Comparison of ENCODE assay signal across 8 cellular contexts in genomic region chr3:197298858-197299854, GRCh38. TPM values are rescaled to one million over a fixed set of nuclear protein-coding genes. Genes with fewer than 3 reads are reported as not detected.
DNase-seq lines count a peak whose midpoint lies in the region; ATAC-seq, FAIRE-seq and TF ChIP-seq lines count a peak whose summit lies in the region.

No MANE protein-coding gene starts in this region.

- no peak for ATAC-seq in CD8-positive, alpha-beta T cell
- peak; percentile 61 for ATAC-seq in foreskin keratinocyte
- no peak for ATAC-seq in HG02678 (IDR thresholded peaks at IDR 0.05; ENCODE audit: unreplicated experiment)

- H3K9ac ChIP-seq in GM23248 (peak overlapping the region; percentile 85), neuronal stem cell (ENCODE audit: low read depth, low read length, poor library complexity) (no peak overlapping the region)

- no peak overlapping the region for H3K4ac ChIP-seq in neuronal stem cell (ENCODE audit: low read length)

- H3K36me3 Mint-ChIP-seq in CD8-positive, alpha-beta T cell: peaks cover 13% of the 10 kb centered on the region
- peaks cover 6% of the 10 kb centered on the region for H3K36me3 Mint-ChIP-seq in activated T-helper 1 cell treated with anti-CD3 and anti-CD28 coated beads, Interleukin-12 subunit alpha, Interleukin-12 subunit beta, Interleukin-2, Interleukin-4 antibody, amounts not matched to agents 30 ng/mL and 10 ng/mL and 1 ng/mL, durations not matched to agents 14 hours and 24 hours and 36 hours (ENCODE audit: low read depth)

- peak overlapping the region; percentile 91 for H3K4me3 Mint-ChIP-seq in CD8-positive, alpha-beta T cell
- peak overlapping the region; percentile 95 for H3K4me3 Mint-ChIP-seq in activated T-helper 1 cell treated with anti-CD3 and anti-CD28 coated beads, Interleukin-12 subunit alpha, Interleukin-12 subunit beta, Interleukin-2, Interleukin-4 antibody, amounts not matched to agents 30 ng/mL and 10 ng/mL and 1 ng/mL, durations not matched to agents 14 hours and 24 hours and 36 hours

- H2BK5ac ChIP-seq in neuronal stem cell (ENCODE audit: low read length): no peak overlapping the region

- H3K4me3 ChIP-seq in CD8-positive, alpha-beta T cell (ENCODE audit: low read depth, low read length): peak overlapping the region; percentile 97
- H3K4me3 ChIP-seq in GM23248: peak overlapping the region; percentile 86
- peak overlapping the region; percentile 72 to 96 for H3K4me3 ChIP-seq in neuronal stem cell (ENCODE audit: low read length in 2 of 2)

- H2BK12ac ChIP-seq in neuronal stem cell (ENCODE audit: low read length): no peak overlapping the region

- peak overlapping the region; percentile 95 for H3K4me2 ChIP-seq in GM23248 (ENCODE audit: unreplicated experiment)
- peak overlapping the region; percentile 71 for H3K4me2 ChIP-seq in neuronal stem cell (ENCODE audit: insufficient read depth, low read length, poor library complexity, severe bottlenecking)

- no peaks in the 10 kb centered on the region for H3K9me2 ChIP-seq in GM23248 (ENCODE audit: insufficient read depth)

- H4K20me1 ChIP-seq in GM23248 (ENCODE audit: insufficient read depth): no peaks in the 10 kb centered on the region

- no peaks in the 10 kb centered on the region for H3K27me3 ChIP-seq in CD8-positive, alpha-beta T cell (ENCODE audit: insufficient read depth, low read length)
- H3K27me3 ChIP-seq in GM23248 (replicated peaks; ENCODE audit: insufficient read depth) (no peaks in the 10 kb centered on the region), foreskin keratinocyte (no peaks in the 10 kb centered on the region), neuronal stem cell (ENCODE audit: control insufficient read depth in 3 of 3, insufficient read depth in 3 of 3, low read depth in 1 of 3, low read length in 3 of 3) (no peaks in the 10 kb centered on the region)

- H3K9me3 Mint-ChIP-seq in CD8-positive, alpha-beta T cell: no peaks in the 10 kb centered on the region
- no peaks in the 10 kb centered on the region for H3K9me3 Mint-ChIP-seq in activated T-helper 1 cell treated with anti-CD3 and anti-CD28 coated beads, Interleukin-12 subunit alpha, Interleukin-12 subunit beta, Interleukin-2, Interleukin-4 antibody, amounts not matched to agents 30 ng/mL and 10 ng/mL and 1 ng/mL, durations not matched to agents 14 hours and 24 hours and 36 hours

- TF ChIP-seq CTCF in CD8-positive, alpha-beta T cell (IDR thresholded peaks at IDR 0.05): no peak
- no peak for TF ChIP-seq CTCF in foreskin keratinocyte (conservative IDR thresholded peaks at IDR 0.05)

- H3K4me1 Mint-ChIP-seq in CD8-positive, alpha-beta T cell (ENCODE audit: low read depth): peaks cover 37% of the 10 kb centered on the region
- H3K4me1 Mint-ChIP-seq in activated T-helper 1 cell treated with anti-CD3 and anti-CD28 coated beads, Interleukin-12 subunit alpha, Interleukin-12 subunit beta, Interleukin-2, Interleukin-4 antibody, amounts not matched to agents 30 ng/mL and 10 ng/mL and 1 ng/mL, durations not matched to agents 14 hours and 24 hours and 36 hours (ENCODE audit: low read depth): peaks cover 34% of the 10 kb centered on the region

- H3K27ac ChIP-seq in CD8-positive, alpha-beta T cell (ENCODE audit: low read depth, low read length): no peak overlapping the region
- H3K27ac ChIP-seq in GM23248: no peak overlapping the region
- peak overlapping the region; percentile 71 for H3K27ac ChIP-seq in foreskin keratinocyte
- peak overlapping the region; percentile 51 for H3K27ac ChIP-seq in neuronal stem cell (replicated peaks; ENCODE audit: low read length)

- in situ Hi-C loops in GM23248 (cut with MboI): no loop called here

- H3K79me2 ChIP-seq in GM23248 (ENCODE audit: insufficient read depth): peaks cover 36% of the 10 kb centered on the region

- peak overlapping the region; percentile 92 for H2AFZ ChIP-seq in GM23248
- peak overlapping the region; percentile 98 for H2AFZ ChIP-seq in neuronal stem cell (ENCODE audit: low read length)

- no peak overlapping the region for H2BK15ac ChIP-seq in neuronal stem cell (ENCODE audit: low read length)

- H3K9me3 ChIP-seq in CD8-positive, alpha-beta T cell (ENCODE audit: low read length): no peaks in the 10 kb centered on the region
- H3K9me3 ChIP-seq in GM23248 (ENCODE audit: low read depth): no peaks in the 10 kb centered on the region
- H3K9me3 ChIP-seq in neuronal stem cell (replicated peaks in 1 of 2; ENCODE audit: control insufficient read depth in 2 of 2, insufficient read depth in 1 of 2, low read depth in 1 of 2, low read length in 2 of 2): no peaks in the 10 kb centered on the region

- CTCF ChIA-PET in CD8-positive, alpha-beta T cell (lab: Charles Lee): no interaction called here

- H2AK5ac ChIP-seq in neuronal stem cell (ENCODE audit: low read depth, low read length): no peak overlapping the region

- FAIRE-seq in frontal cortex (lab: Jason Lieb, UNC): no peak

- H3K18ac ChIP-seq in neuronal stem cell (ENCODE audit: low read length): no peak overlapping the region

- POLR2A ChIA-PET in CD8-positive, alpha-beta T cell (lab: Charles Lee): interaction anchor here (1.5 kb wide), 1 partner anchor 31 kb away, joined by 3 read pairs; no protein-coding TSS in a partner anchor

- H2BK120ac ChIP-seq in neuronal stem cell (ENCODE audit: low read depth, low read length): no peak overlapping the region

- 11% methylated on average over 43 of the region's 43 CpGs for WGBS in GM23248 (ENCODE audit: low coverage in 1 of 2, low lambda C conversion rate in 2 of 2, missing lambda C conversion rate in 2 of 2), 2 experiments
- WGBS in neuronal stem cell (ENCODE audit: extremely low coverage in 2 of 2, insufficient read length in 2 of 2, insufficient replicate concordance in 1 of 2), 2 donors: no CpG with 5 or more reads among the region's 43 CpGs

- no peaks in the 10 kb centered on the region for H3K36me3 ChIP-seq in CD8-positive, alpha-beta T cell (ENCODE audit: insufficient read depth, low read length)
- peaks cover 13% of the 10 kb centered on the region for H3K36me3 ChIP-seq in GM23248 (ENCODE audit: low read depth)
- peaks cover 0 to 25% of the 10 kb centered on the region in 2 donors for H3K36me3 ChIP-seq in neuronal stem cell (replicated peaks in 1 of 2; ENCODE audit: control insufficient read depth in 2 of 2, insufficient read depth in 2 of 2, low read length in 2 of 2)

- peaks cover 3% of the 10 kb centered on the region for H3K79me1 ChIP-seq in neuronal stem cell (ENCODE audit: low read depth, low read length)

- peaks cover 4% of the 10 kb centered on the region for H3K27me3 Mint-ChIP-seq in CD8-positive, alpha-beta T cell (ENCODE audit: low read depth)
- H3K27me3 Mint-ChIP-seq in activated T-helper 1 cell treated with anti-CD3 and anti-CD28 coated beads, Interleukin-12 subunit alpha, Interleukin-12 subunit beta, Interleukin-2, Interleukin-4 antibody, amounts not matched to agents 30 ng/mL and 10 ng/mL and 1 ng/mL, durations not matched to agents 14 hours and 24 hours and 36 hours (ENCODE audit: insufficient read depth): peaks cover 34% of the 10 kb centered on the region

- no peak overlapping the region for H4K91ac ChIP-seq in neuronal stem cell (ENCODE audit: low read depth, low read length, poor library complexity)

- peak in 3 of 7 experiments; percentile 10 to 30 (median 20) for DNase-seq in CD8-positive, alpha-beta T cell
- DNase-seq in GM23248 (peak; percentile 21), NCI-H510A treated with DMSO at 0.1 percent for 48 hours (lab: John Stamatoyannopoulos, UW) (peak; percentile 98), foreskin keratinocyte (peak; percentile 56 to 77), neuronal stem cell (ENCODE audit: low spot score) (peak; percentile 29), frontal cortex (ENCODE audit: low spot score in 2 of 2) (no peak)
- peak; percentile 16 for DNase-seq in activated T-helper 1 cell treated with anti-CD3 and anti-CD28 coated beads, Interleukin-12 subunit alpha, Interleukin-12 subunit beta, Interleukin-2, Interleukin-4 antibody, amounts not matched to agents 30 ng/mL and 10 ng/mL and 1 ng/mL, durations not matched to agents 14 hours and 24 hours and 36 hours (ENCODE audit: low spot score)

- peaks cover 17% of the 10 kb centered on the region; the same call in 1 of the 2 replicates for H3F3A ChIP-seq in GM23248 (ENCODE audit: insufficient read depth)

- H4K8ac ChIP-seq in neuronal stem cell (ENCODE audit: low read depth, low read length): peak overlapping the region; percentile 24

- no peak overlapping the region for H3K14ac ChIP-seq in neuronal stem cell (ENCODE audit: low read length)

- no peak overlapping the region for H3K23ac ChIP-seq in neuronal stem cell (ENCODE audit: low read depth, low read length, poor library complexity)

- intact Hi-C loops in CD8-positive, alpha-beta T cell (cut with DNase I, micrococcal nuclease): loop anchor here (1.0 to 10.0 kb wide), 6 partner anchors 42 to 436 kb away; partner anchors contain the start of genes BDH1 (in 1 of the 2), NCBP2 (in 1 of the 2) and RUBCN (in 1 of the 2)
- intact Hi-C loops in activated T-helper 1 cell treated with anti-CD3 and anti-CD28 coated beads, Interleukin-12 subunit alpha, Interleukin-12 subunit beta, Interleukin-2, Interleukin-4 antibody, amounts not matched to agents 30 ng/mL and 10 ng/mL and 1 ng/mL, durations not matched to agents 14 hours and 24 hours and 36 hours (cut with micrococcal nuclease): loop anchor here (1.0 to 10.0 kb wide), 7 partner anchors 7 to 558 kb away; partner anchors contain the start of genes BDH1, LRCH3 and RUBCN

- H3K27ac Mint-ChIP-seq in CD8-positive, alpha-beta T cell: peak overlapping the region; percentile 94
- H3K27ac Mint-ChIP-seq in activated T-helper 1 cell treated with anti-CD3 and anti-CD28 coated beads, Interleukin-12 subunit alpha, Interleukin-12 subunit beta, Interleukin-2, Interleukin-4 antibody, amounts not matched to agents 30 ng/mL and 10 ng/mL and 1 ng/mL, durations not matched to agents 14 hours and 24 hours and 36 hours: peak overlapping the region; percentile 74

- peaks cover 12% of the 10 kb centered on the region for H3K4me1 ChIP-seq in CD8-positive, alpha-beta T cell (ENCODE audit: insufficient read depth, low read length)
- H3K4me1 ChIP-seq in GM23248 (ENCODE audit: insufficient read depth) (peaks cover 27% of the 10 kb centered on the region), foreskin keratinocyte (peaks cover 24% of the 10 kb centered on the region), neuronal stem cell (ENCODE audit: control insufficient read depth in 2 of 2, insufficient read depth in 1 of 2, low read depth in 1 of 2, low read length in 2 of 2) (peaks cover 4 to 8% of the 10 kb centered on the region in 2 donors)

RNA-seq across cellular contexts. Expression of gene DLG1, which starts 0.7 kb away (rescaled TPM):
- total RNA-seq in CD8-positive, alpha-beta T cell: 10 to 100 TPM; 70.9 to 72.9 TPM
- 45.9 and 63.0 TPM in 2 replicates for total RNA-seq in GM23248 (2014; rRNA removed; shearing (Covaris generic))
- polyA plus RNA-seq in GM23248 (2016; fragmentation: Nextera tagmentation; extraction: Ambion mirVana): 19.6 and 23.2 TPM in 2 replicates
- total RNA-seq in activated T-helper 1 cell treated with anti-CD3 and anti-CD28 coated beads, Interleukin-12 subunit alpha, Interleukin-12 subunit beta, Interleukin-2, Interleukin-4 antibody, amounts not matched to agents 30 ng/mL and 10 ng/mL and 1 ng/mL, durations not matched to agents 14 hours and 24 hours and 36 hours: 85.0 and 87.1 TPM in 2 replicates
- total RNA-seq in foreskin keratinocyte: 113 and 118 TPM in 2 replicates
- 17.7 and 22.1 TPM in 2 replicates for polyA plus RNA-seq in foreskin keratinocyte
- polyA plus RNA-seq in neuronal stem cell (2013, experiment 1 of 2): 47.6 TPM
- 47.6 TPM for polyA plus RNA-seq in neuronal stem cell (2013, experiment 2 of 2)
- total RNA-seq in frontal cortex: 112 TPM

Comparison
In these comparisons a context has a peak if more than half of its experiments do, and no peak if none do; other contexts are left out.
1. DNase-seq: peak in GM23248 (single experiment), NCI-H510A treated with DMSO at 0.1 percent for 48 hours (single experiment), activated T-helper 1 cell treated with anti-CD3 and anti-CD28 coated beads, Interleukin-12 subunit alpha, Interleukin-12 subunit beta, Interleukin-2, Interleukin-4 antibody, amounts not matched to agents 30 ng/mL and 10 ng/mL and 1 ng/mL, durations not matched to agents 14 hours and 24 hours and 36 hours (single experiment), foreskin keratinocyte (2 of 2) and neuronal stem cell (single experiment); none in frontal cortex (0 of 2).
2. H3K27ac ChIP-seq: peak in foreskin keratinocyte (single experiment) and neuronal stem cell (single experiment); none in CD8-positive, alpha-beta T cell (single experiment) and GM23248 (single experiment).
3. Peak in every context shown above with its lines, with median percentiles within 50 percentile points of each other: H3K4me3 ChIP-seq.